Comparison of ENCODE assay signal across 14 cellular contexts in genomic region chr5:134148316-134148715, GRCh38. TPM values are rescaled to one million over a fixed set of nuclear protein-coding genes. Genes with fewer than 3 reads are reported as not detected.
A peak's percentile ranks its signal among the peaks of the same experiment; 100 is the strongest.
DNase-seq lines count a peak whose midpoint lies in the region; ATAC-seq and TF ChIP-seq lines count a peak whose summit lies in the region.
"Had no signal": no experiment of that assay in that cellular context is flagged by ENCODE, and none has a peak within 500 bp of the region (broad histone marks: within the 10 kb centered on the region; RNA-seq: fewer than 3 reads in every experiment).

No MANE protein-coding gene starts in this region.

- peaks cover 14 to 94% of the 10 kb centered on the region in 2 experiments for H3K36me3 ChIP-seq in HEK293 (ENCODE audit: control insufficient read depth in 2 of 2, insufficient read depth in 1 of 2, low read length in 2 of 2)

- TF ChIP-seq CTCF in HEK293 (tag by site-specific recombination; IDR thresholded peaks at IDR 0.05) (no peak), osteocyte (IDR thresholded peaks at IDR 0.05) (no peak)

- H3K27ac ChIP-seq in HEK293 (ENCODE audit: extremely low read depth, low read depth, low read length) = no peak overlapping the region; the same call in 1 of the 2 replicates

- DNase-seq in activated naive CD4-positive, alpha-beta T cell treated with anti-CD3 and anti-CD28 coated beads for 36 hours = no peak
- no peak for DNase-seq in activated naive CD4-positive, alpha-beta T cell treated with anti-CD3 and anti-CD28 coated beads, Interleukin-2, amount 50 U/mL, for 72 hours (ENCODE audit: low spot score in 2 of 2)
- DNase-seq in central memory CD8-positive, alpha-beta T cell (ENCODE audit: low spot score in 2 of 2) = no peak
- DNase-seq in osteocyte (ENCODE audit: extremely low spot score, unreplicated experiment) (peak; percentile 38), D341Med (ENCODE audit: low spot score) (no peak)
- DNase-seq: activated CD4-positive, CD25-positive, alpha-beta regulatory T cell treated with anti-CD3 and anti-CD28 coated beads, Interleukin-2, amount 50 U/mL, for 72 hours; left cardiac atrium; NCI-H2171 treated with DMSO at 0.1 percent for 48 hours; NK-92 treated with Interleukin-12 subunit alpha and Interleukin-12 subunit beta, amount 100 ng/mL, for 24 hours had no signal

- H3K27ac Mint-ChIP-seq in activated naive CD4-positive, alpha-beta T cell treated with anti-CD3 and anti-CD28 coated beads for 36 hours = peak overlapping the region; percentile 48
- peak overlapping the region in 1 of 2 donors; percentile 61 for H3K27ac Mint-ChIP-seq in activated naive CD4-positive, alpha-beta T cell treated with anti-CD3 and anti-CD28 coated beads, Interleukin-2, amount 50 U/mL, for 72 hours
- H3K27ac Mint-ChIP-seq in central memory CD8-positive, alpha-beta T cell (ENCODE audit: low read depth) = peak overlapping the region; percentile 78
- H3K27ac Mint-ChIP-seq in osteocyte (ENCODE audit: unreplicated experiment) = peak overlapping the region; percentile 5
- H3K27ac Mint-ChIP-seq: activated T-helper 1 cell treated with anti-CD3 and anti-CD28 coated beads, Interleukin-12 subunit alpha, Interleukin-12 subunit beta, Interleukin-2, Interleukin-4 antibody, amounts not matched to agents 30 ng/mL and 10 ng/mL and 1 ng/mL, durations not matched to agents 14 hours and 24 hours and 36 hours; T-helper 2 cell treated with Interferon-gamma antibody and Interleukin-4, amounts not matched to agents 5 μg/mL and 100 μg/mL, for 36 hours had no signal

- peaks cover 9% of the 10 kb centered on the region; the same call in 1 of the 2 replicates for H3K4me1 ChIP-seq in HEK293 (ENCODE audit: control insufficient read depth, insufficient read depth, low read length)

- no peak overlapping the region for H3K4me3 ChIP-seq in HEK293 (ENCODE audit: low read depth, low read length)

- no peak overlapping the region for H3K4me3 Mint-ChIP-seq in activated naive CD4-positive, alpha-beta T cell treated with anti-CD3 and anti-CD28 coated beads for 36 hours
- no peak overlapping the region for H3K4me3 Mint-ChIP-seq in central memory CD8-positive, alpha-beta T cell
- no peak overlapping the region for H3K4me3 Mint-ChIP-seq in osteocyte (ENCODE audit: unreplicated experiment)
- H3K4me3 Mint-ChIP-seq: activated T-helper 1 cell treated with anti-CD3 and anti-CD28 coated beads, Interleukin-12 subunit alpha, Interleukin-12 subunit beta, Interleukin-2, Interleukin-4 antibody, amounts not matched to agents 30 ng/mL and 10 ng/mL and 1 ng/mL, durations not matched to agents 14 hours and 24 hours and 36 hours; T-helper 2 cell treated with Interferon-gamma antibody and Interleukin-4, amounts not matched to agents 5 μg/mL and 100 μg/mL, for 36 hours had no signal

- no peaks in the 10 kb centered on the region for H3K27me3 Mint-ChIP-seq in activated naive CD4-positive, alpha-beta T cell treated with anti-CD3 and anti-CD28 coated beads for 36 hours (ENCODE audit: low read depth)
- H3K27me3 Mint-ChIP-seq in central memory CD8-positive, alpha-beta T cell = no peaks in the 10 kb centered on the region
- H3K27me3 Mint-ChIP-seq in osteocyte (ENCODE audit: unreplicated experiment) = no peaks in the 10 kb centered on the region

- CTCF ChIA-PET in activated naive CD4-positive, alpha-beta T cell treated with anti-CD3 and anti-CD28 coated beads for 36 hours (lab: Charles Lee) = interaction anchor here (0.6 to 25.6 kb wide), 7 partner anchors 8 to 150 kb away, joined by 3 to 593 read pairs (median 6); partner anchors contain the start of gene TCF7
- CTCF ChIA-PET in HEK293 (lab: Yijun Ruan, JAX) = interaction anchor here (0.6 to 12.3 kb wide), 4 partner anchors 47 to 226 kb away, joined by 3 to 196 read pairs (median 12); no protein-coding TSS in a partner anchor

- H3K9me3 ChIP-seq in HEK293 (ENCODE audit: control insufficient read depth, insufficient read depth, low read depth, low read length) = no peaks in the 10 kb centered on the region

- ATAC-seq in activated naive CD4-positive, alpha-beta T cell treated with anti-CD3 and anti-CD28 coated beads, Interleukin-2, amount 50 U/mL, for 72 hours = no peak
- no peak for ATAC-seq in central memory CD8-positive, alpha-beta T cell (replicated peaks; ENCODE audit: extremely low read depth, poor library complexity, severe bottlenecking)
- ATAC-seq in GM21367 (IDR thresholded peaks at IDR 0.05; ENCODE audit: unreplicated experiment) (no peak), GM19463 (IDR thresholded peaks at IDR 0.05; ENCODE audit: unreplicated experiment) (no peak)
- ATAC-seq: left cardiac atrium had no signal

- H3K4me1 Mint-ChIP-seq in activated naive CD4-positive, alpha-beta T cell treated with anti-CD3 and anti-CD28 coated beads for 36 hours (ENCODE audit: low read depth) = peaks cover 56% of the 10 kb centered on the region
- H3K4me1 Mint-ChIP-seq in central memory CD8-positive, alpha-beta T cell = peaks cover 36% of the 10 kb centered on the region
- H3K4me1 Mint-ChIP-seq in osteocyte (ENCODE audit: unreplicated experiment) = peaks cover 22% of the 10 kb centered on the region

- peaks cover 60% of the 10 kb centered on the region for H3K36me3 Mint-ChIP-seq in activated naive CD4-positive, alpha-beta T cell treated with anti-CD3 and anti-CD28 coated beads for 36 hours (ENCODE audit: low read depth)
- H3K36me3 Mint-ChIP-seq in activated naive CD4-positive, alpha-beta T cell treated with anti-CD3 and anti-CD28 coated beads, Interleukin-2, amount 50 U/mL, for 72 hours = peaks cover 7 to 47% of the 10 kb centered on the region in 2 donors
- peaks cover 81% of the 10 kb centered on the region for H3K36me3 Mint-ChIP-seq in central memory CD8-positive, alpha-beta T cell (ENCODE audit: insufficient read depth)
- H3K36me3 Mint-ChIP-seq in osteocyte (ENCODE audit: unreplicated experiment) = peaks cover 20% of the 10 kb centered on the region

- POLR2A ChIA-PET in HEK293 (lab: Yijun Ruan, JAX) = no interaction called here

- H3K9me3 Mint-ChIP-seq in activated naive CD4-positive, alpha-beta T cell treated with anti-CD3 and anti-CD28 coated beads for 36 hours = no peaks in the 10 kb centered on the region
- H3K9me3 Mint-ChIP-seq in activated naive CD4-positive, alpha-beta T cell treated with anti-CD3 and anti-CD28 coated beads, Interleukin-2, amount 50 U/mL, for 72 hours = no peaks in the 10 kb centered on the region
- H3K9me3 Mint-ChIP-seq in central memory CD8-positive, alpha-beta T cell = no peaks in the 10 kb centered on the region
- H3K9me3 Mint-ChIP-seq in osteocyte (ENCODE audit: unreplicated experiment) = no peaks in the 10 kb centered on the region
- H3K9me3 Mint-ChIP-seq: activated T-helper 1 cell treated with anti-CD3 and anti-CD28 coated beads, Interleukin-12 subunit alpha, Interleukin-12 subunit beta, Interleukin-2, Interleukin-4 antibody, amounts not matched to agents 30 ng/mL and 10 ng/mL and 1 ng/mL, durations not matched to agents 14 hours and 24 hours and 36 hours; T-helper 2 cell treated with Interferon-gamma antibody and Interleukin-4, amounts not matched to agents 5 μg/mL and 100 μg/mL, for 36 hours had no signal

- intact Hi-C loops in activated naive CD4-positive, alpha-beta T cell treated with anti-CD3 and anti-CD28 coated beads for 36 hours (cut with micrococcal nuclease) = no loop called here

TF ChIP-seq in HEK293, 187 proteins besides CTCF, POLR2A, EP300 and RAD21 (continues in another document):
- TF ChIP-seq ZNF114 (tag by site-specific recombination; IDR thresholded peaks at IDR 0.05) = no peak
- peak; percentile 94 for TF ChIP-seq SCRT2 (tag by site-specific recombination; IDR thresholded peaks at IDR 0.05)
- 0 out of 2 replicates have a peak, but pooled peaks have one; percentile 18 for TF ChIP-seq ZBTB17 (tag by site-specific recombination; IDR thresholded peaks at IDR 0.05)
- no peak for TF ChIP-seq ZNF121 (tag by site-specific recombination; IDR thresholded peaks at IDR 0.05)
- TF ChIP-seq KLF1 (tag by site-specific recombination; IDR thresholded peaks at IDR 0.05) = no peak
- no peak for TF ChIP-seq MYNN (tag by site-specific recombination; IDR thresholded peaks at IDR 0.05; ENCODE audit: borderline replicate concordance)
- TF ChIP-seq ZNF2 (tag by site-specific recombination; IDR thresholded peaks at IDR 0.05) = no peak
- TF ChIP-seq OVOL3 (tag by site-specific recombination; IDR thresholded peaks at IDR 0.05) = no peak
- TF ChIP-seq ZBTB20 (tag by site-specific recombination; IDR thresholded peaks at IDR 0.05) = no peak
- TF ChIP-seq ZNF280C (tag by site-specific recombination; IDR thresholded peaks at IDR 0.05) = no peak
- no peak for TF ChIP-seq KLF8 (tag by site-specific recombination; IDR thresholded peaks at IDR 0.05)
- no peak for TF ChIP-seq ZNF530 (tag by site-specific recombination; IDR thresholded peaks at IDR 0.05; ENCODE audit: low read depth)

RNA-seq across cellular contexts. Expression of gene SKP1, which starts 28.4 kb away (rescaled TPM):
- 100 to 1,000 TPM; 307 to 309 TPM for total RNA-seq in activated naive CD4-positive, alpha-beta T cell treated with anti-CD3 and anti-CD28 coated beads for 36 hours
- total RNA-seq in activated naive CD4-positive, alpha-beta T cell treated with anti-CD3 and anti-CD28 coated beads, Interleukin-2, amount 50 U/mL, for 72 hours = 100 to 1,000 TPM; 156 to 291 TPM
- total RNA-seq in osteocyte = 320 and 333 TPM in 2 replicates

RNA-seq across cellular contexts. Expression of gene TCF7, which starts 33.8 kb away (rescaled TPM):
- 10 to 100 TPM; 87.9 to 92.3 TPM for total RNA-seq in activated naive CD4-positive, alpha-beta T cell treated with anti-CD3 and anti-CD28 coated beads for 36 hours
- 100 to 1,000 TPM in 1 of 2 donors, 10 to 100 TPM in 1; 93.5 to 229 TPM for total RNA-seq in activated naive CD4-positive, alpha-beta T cell treated with anti-CD3 and anti-CD28 coated beads, Interleukin-2, amount 50 U/mL, for 72 hours
- 0.57 and 0.67 TPM in 2 replicates for total RNA-seq in osteocyte

Comparison
In these comparisons a context has a peak if more than half of its experiments do, and no peak if none do; other contexts are left out.
1. RNA of gene TCF7, which starts 33.8 kb away (total RNA-seq): 93.5 to 229 TPM in activated naive CD4-positive, alpha-beta T cell treated with anti-CD3 and anti-CD28 coated beads, Interleukin-2, amount 50 U/mL, for 72 hours and 87.9 to 92.3 TPM in activated naive CD4-positive, alpha-beta T cell treated with anti-CD3 and anti-CD28 coated beads for 36 hours; 0.57 to 0.67 TPM in osteocyte; every median in the first group is over 10 times any median in the second.